1 cellular context compared by ENCODE assay signal in genomic region chr7:2110586-2111396, GRCh38.
TF ChIP-seq lines count a peak whose summit lies in the region.

No MANE protein-coding gene starts in this region.

TF ChIP-seq in HepG2, 621 proteins besides CTCF, POLR2A, EP300 and RAD21 (continued from another document):
- peak; percentile 70 for TF ChIP-seq ZFP91 (CRISPR knock-in tag; IDR thresholded peaks at IDR 0.05; ENCODE audit: borderline replicate concordance)
- no peak for TF ChIP-seq FLYWCH1 (CRISPR knock-in tag; IDR thresholded peaks at IDR 0.05)
- TF ChIP-seq SP140L (CRISPR knock-in tag; IDR thresholded peaks at IDR 0.05; ENCODE audit: borderline replicate concordance) = no peak
- no peak; the same call in 1 of the 2 replicates for TF ChIP-seq CSRNP1 (CRISPR knock-in tag; IDR thresholded peaks at IDR 0.05)
- TF ChIP-seq IRX3 (CRISPR knock-in tag; IDR thresholded peaks at IDR 0.05; ENCODE audit: borderline replicate concordance, low read depth) = 0 out of 2 replicates have a peak, but pooled peaks have one; percentile 55
- TF ChIP-seq MBD4 (IDR thresholded peaks at IDR 0.05; ENCODE audit: borderline replicate concordance, low read length) = no peak
- no peak for TF ChIP-seq ZNF17 (CRISPR knock-in tag; IDR thresholded peaks at IDR 0.05)
- TF ChIP-seq ZBTB38 (CRISPR knock-in tag; IDR thresholded peaks at IDR 0.05) = peak; percentile 87; the same call in 1 of the 2 replicates
- TF ChIP-seq ZNF512 (CRISPR knock-in tag; IDR thresholded peaks at IDR 0.05) = no peak
- TF ChIP-seq TERF1 (CRISPR knock-in tag; IDR thresholded peaks at IDR 0.05) = no peak
- TF ChIP-seq KLF13 (CRISPR knock-in tag; IDR thresholded peaks at IDR 0.05) = no peak
- TF ChIP-seq NR2F2 (IDR thresholded peaks at IDR 0.05; ENCODE audit: borderline replicate concordance, low read depth) = no peak
- TF ChIP-seq HIVEP1 (CRISPR knock-in tag; IDR thresholded peaks at IDR 0.05) = 0 out of 2 replicates have a peak, but pooled peaks have one; percentile 59
- peak; percentile 35; the same call in 1 of the 2 replicates for TF ChIP-seq KDM3A (CRISPR knock-in tag; IDR thresholded peaks at IDR 0.05; ENCODE audit: low read depth)
- TF ChIP-seq ZNF710 (CRISPR knock-in tag; IDR thresholded peaks at IDR 0.05; ENCODE audit: borderline replicate concordance) = peak; percentile 99
- TF ChIP-seq CCDC6 (CRISPR knock-in tag; IDR thresholded peaks at IDR 0.05) = peak; percentile 88
- TF ChIP-seq KDM5A (IDR thresholded peaks at IDR 0.05; ENCODE audit: borderline replicate concordance, low read length) = no peak
- TF ChIP-seq ZNF879 (CRISPR knock-in tag; IDR thresholded peaks at IDR 0.05) = 0 out of 2 replicates have a peak, but pooled peaks have one; percentile 31
- no peak for TF ChIP-seq ZBTB1 (CRISPR knock-in tag; IDR thresholded peaks at IDR 0.05; ENCODE audit: borderline replicate concordance)
- peak; percentile 97 for TF ChIP-seq ZNF740 (CRISPR knock-in tag; IDR thresholded peaks at IDR 0.05)
- no peak for TF ChIP-seq NFATC3 (CRISPR knock-in tag; IDR thresholded peaks at IDR 0.05)
- no peak for TF ChIP-seq MTF2 (CRISPR knock-in tag; IDR thresholded peaks at IDR 0.05; ENCODE audit: borderline replicate concordance)
- TF ChIP-seq ZNF746 (CRISPR knock-in tag; IDR thresholded peaks at IDR 0.05) = peak; percentile 93
- TF ChIP-seq TCF7L2 (IDR thresholded peaks at IDR 0.05; ENCODE audit: low read depth, low read length) = no peak
- TF ChIP-seq ZNF646 (CRISPR knock-in tag; IDR thresholded peaks at IDR 0.05) = no peak
- TF ChIP-seq ZBTB37 (CRISPR knock-in tag; IDR thresholded peaks at IDR 0.05) = no peak
- peak; percentile 80 for TF ChIP-seq ZNF317 (CRISPR knock-in tag; IDR thresholded peaks at IDR 0.05)
- TF ChIP-seq PAXIP1 (CRISPR knock-in tag; conservative IDR thresholded peaks at IDR 0.05) = peak; percentile 95
- no peak for TF ChIP-seq MYNN (CRISPR knock-in tag; IDR thresholded peaks at IDR 0.05; ENCODE audit: low read depth)
- TF ChIP-seq SMAD9 (CRISPR knock-in tag; IDR thresholded peaks at IDR 0.05) = no peak
- peak; percentile 70 for TF ChIP-seq HMG20A (CRISPR knock-in tag; IDR thresholded peaks at IDR 0.05; ENCODE audit: borderline replicate concordance)
- TF ChIP-seq CEBPG (CRISPR knock-in tag; IDR thresholded peaks at IDR 0.05) = 0 out of 2 replicates have a peak, but pooled peaks have one; percentile 16
- TF ChIP-seq ZNF350 (CRISPR knock-in tag; IDR thresholded peaks at IDR 0.05; ENCODE audit: borderline replicate concordance, low read depth) = peak; percentile 27; the same call in 1 of the 2 replicates
- peak; percentile 78 for TF ChIP-seq CREM (IDR thresholded peaks at IDR 0.05)
- TF ChIP-seq CREM (CRISPR knock-in tag; IDR thresholded peaks at IDR 0.05) = no peak
- TF ChIP-seq DRAP1 (CRISPR knock-in tag; IDR thresholded peaks at IDR 0.05) = peak; percentile 48; the same call in 1 of the 2 replicates
